16 cellular contexts compared by ENCODE assay signal in genomic region chr20:32680544-32681174, GRCh38. TPM values are rescaled to one million over a fixed set of nuclear protein-coding genes. Genes with fewer than 3 reads are reported as not detected.
A peak's percentile ranks its signal among the peaks of the same experiment; 100 is the strongest.
DNase-seq lines count a peak whose midpoint lies in the region; ATAC-seq and TF ChIP-seq lines count a peak whose summit lies in the region.
"Had no signal": no experiment of that assay in that cellular context is flagged by ENCODE, and none has a peak within 500 bp of the region (broad histone marks: within the 10 kb centered on the region; RNA-seq: fewer than 3 reads in every experiment).

No MANE protein-coding gene starts in this region.

- H3K27ac Mint-ChIP-seq in stimulated activated effector memory CD8-positive, alpha-beta T cell treated with anti-CD3 and anti-CD28 coated beads, Interleukin-12 subunit alpha, Interleukin-12 subunit beta, amount 100 ng/mL, for 72 hours = peak overlapping the region; percentile 83
- H3K27ac Mint-ChIP-seq: activated CD4-positive, alpha-beta memory T cell treated with anti-CD3 and anti-CD28 coated beads, Interleukin-2, amount 10 ng/mL, durations not matched to agents 7 days and 5 days; T-helper 1 cell treated with Interleukin-12 subunit alpha and Interleukin-12 subunit beta and Interleukin-4 antibody, amounts not matched to agents 30 μg/mL and 1 μg/mL, for 36 hours had no signal

- H3K27me3 ChIP-seq in iPS-20b (ENCODE audit: insufficient read depth, low read length) = no peaks in the 10 kb centered on the region

- 0 out of 2 replicates have a peak overlapping the region, but pooled peaks have one; percentile 24 for H3K4me3 ChIP-seq in iPS-20b (ENCODE audit: low read length)
- H3K4me3 ChIP-seq: HAP-1 had no signal

- DNase-seq in Right ventricle myocardium superior = peak; percentile 7
- DNase-seq in left cardiac atrium = no peak
- no peak for DNase-seq in stimulated activated effector memory CD8-positive, alpha-beta T cell treated with anti-CD3 and anti-CD28 coated beads, Interleukin-12 subunit alpha, Interleukin-12 subunit beta, amount 100 ng/mL, for 72 hours (ENCODE audit: low spot score in 2 of 2)
- no peak for DNase-seq in NCI-H345 treated with DMSO at 0.1 percent for 48 hours (lab: John Stamatoyannopoulos, UW; ENCODE audit: unreplicated experiment)
- DNase-seq: activated CD4-positive, alpha-beta memory T cell treated with anti-CD3 and anti-CD28 coated beads, Interleukin-2, amount 10 ng/mL, durations not matched to agents 7 days and 5 days; activated naive CD4-positive, alpha-beta T cell; stimulated activated CD4-positive, alpha-beta T cell treated with anti-CD3 and anti-CD28 coated beads, Interleukin-2, amount 100 ng/mL, for 24 hours had no signal

- intact Hi-C loops in Right ventricle myocardium superior (cut with DNase I) = no loop called here
- intact Hi-C loops in left cardiac atrium (cut with DNase I) = no loop called here

- no peak overlapping the region for H3K4me3 Mint-ChIP-seq in stimulated activated effector memory CD8-positive, alpha-beta T cell treated with anti-CD3 and anti-CD28 coated beads, Interleukin-12 subunit alpha, Interleukin-12 subunit beta, amount 100 ng/mL, for 72 hours
- H3K4me3 Mint-ChIP-seq: activated CD4-positive, alpha-beta memory T cell treated with anti-CD3 and anti-CD28 coated beads, Interleukin-2, amount 10 ng/mL, durations not matched to agents 7 days and 5 days; T-helper 1 cell treated with Interleukin-12 subunit alpha and Interleukin-12 subunit beta and Interleukin-4 antibody, amounts not matched to agents 30 μg/mL and 1 μg/mL, for 36 hours had no signal

- no peaks in the 10 kb centered on the region for H3K36me3 Mint-ChIP-seq in stimulated activated effector memory CD8-positive, alpha-beta T cell treated with anti-CD3 and anti-CD28 coated beads, Interleukin-12 subunit alpha, Interleukin-12 subunit beta, amount 100 ng/mL, for 72 hours

- H3K36me3 ChIP-seq in iPS-20b (ENCODE audit: insufficient read depth, low read depth, low read length) = no peaks in the 10 kb centered on the region
- H3K36me3 ChIP-seq: HAP-1 had no signal

- H3K9ac ChIP-seq in iPS-20b (ENCODE audit: low read depth, low read length) = peak overlapping the region; percentile 38; the same call in 1 of the 2 replicates

- H3K4me1 ChIP-seq in iPS-20b (ENCODE audit: insufficient read depth, low read length) = peaks cover 17% of the 10 kb centered on the region
- H3K4me1 ChIP-seq: HAP-1 had no signal

- H3K9me3 ChIP-seq in iPS-20b (ENCODE audit: insufficient read depth, low read depth, low read length) = no peaks in the 10 kb centered on the region
- H3K9me3 ChIP-seq: HAP-1 had no signal

- peaks cover 17% of the 10 kb centered on the region for H3K4me1 Mint-ChIP-seq in stimulated activated effector memory CD8-positive, alpha-beta T cell treated with anti-CD3 and anti-CD28 coated beads, Interleukin-12 subunit alpha, Interleukin-12 subunit beta, amount 100 ng/mL, for 72 hours

- ATAC-seq in Right ventricle myocardium superior (ENCODE audit: poor library complexity) (no peak), left cardiac atrium (no peak), SK-N-SH treated with all-trans-retinoic acid at 6 μM for 48 hours (peak; percentile 49), HG03442 (IDR thresholded peaks at IDR 0.05; ENCODE audit: unreplicated experiment) (no peak), GM21786 (IDR thresholded peaks at IDR 0.05; ENCODE audit: unreplicated experiment) (no peak)
- ATAC-seq in stimulated activated effector memory CD8-positive, alpha-beta T cell treated with anti-CD3 and anti-CD28 coated beads, Interleukin-12 subunit alpha, Interleukin-12 subunit beta, amount 100 ng/mL, for 72 hours = no peak

- H3K9me3 Mint-ChIP-seq in stimulated activated effector memory CD8-positive, alpha-beta T cell treated with anti-CD3 and anti-CD28 coated beads, Interleukin-12 subunit alpha, Interleukin-12 subunit beta, amount 100 ng/mL, for 72 hours = no peaks in the 10 kb centered on the region
- H3K9me3 Mint-ChIP-seq: activated CD4-positive, alpha-beta memory T cell treated with anti-CD3 and anti-CD28 coated beads, Interleukin-2, amount 10 ng/mL, durations not matched to agents 7 days and 5 days; T-helper 1 cell treated with Interleukin-12 subunit alpha and Interleukin-12 subunit beta and Interleukin-4 antibody, amounts not matched to agents 30 μg/mL and 1 μg/mL, for 36 hours had no signal

- no peak overlapping the region for H3K27ac ChIP-seq in iPS-20b (ENCODE audit: low read length)

TF ChIP-seq in SK-N-SH treated with all-trans-retinoic acid at 6 μM for 48 hours, 23 proteins besides CTCF, POLR2A, EP300 and RAD21 (continues in another document):
- TF ChIP-seq TOX (CRISPR knock-in tag; IDR thresholded peaks at IDR 0.05; ENCODE audit: borderline replicate concordance) (no peak), ZNF565 (CRISPR knock-in tag; conservative IDR thresholded peaks at IDR 0.05; ENCODE audit: low read depth) (no peak), PPARA (CRISPR knock-in tag; IDR thresholded peaks at IDR 0.05; ENCODE audit: borderline replicate concordance) (no peak), CSRNP3 (CRISPR knock-in tag; IDR thresholded peaks at IDR 0.05) (no peak), TCF4 (CRISPR knock-in tag; IDR thresholded peaks at IDR 0.05; ENCODE audit: borderline replicate concordance) (no peak), ZNF8 (CRISPR knock-in tag; IDR thresholded peaks at IDR 0.05) (no peak), ARNTL (CRISPR knock-in tag; IDR thresholded peaks at IDR 0.05; ENCODE audit: borderline replicate concordance, low read depth) (no peak), ZFP3 (CRISPR knock-in tag; IDR thresholded peaks at IDR 0.05) (no peak), ZC3H10 (CRISPR knock-in tag; IDR thresholded peaks at IDR 0.05) (no peak), BACH2 (CRISPR knock-in tag; IDR thresholded peaks at IDR 0.05; ENCODE audit: borderline replicate concordance) (no peak), CREB5 (CRISPR knock-in tag; IDR thresholded peaks at IDR 0.05; ENCODE audit: low read depth) (no peak), TSHZ2 (CRISPR knock-in tag; IDR thresholded peaks at IDR 0.05) (no peak), POU6F1 (CRISPR knock-in tag; IDR thresholded peaks at IDR 0.05; ENCODE audit: borderline replicate concordance, low read depth) (no peak), CSDC2 (CRISPR knock-in tag; IDR thresholded peaks at IDR 0.05) (no peak)

RNA-seq across cellular contexts. Expression of gene C20orf203, which starts 6.9 kb away (rescaled TPM):
- total RNA-seq in Right ventricle myocardium superior = not detected
- not detected for total RNA-seq in left cardiac atrium
- total RNA-seq: Daoy, mesenteric fat pad, pulmonary artery endothelial cell had no signal
